15 cellular contexts compared by ENCODE assay signal in genomic region chr9:37333288-37333687, GRCh38.
A peak's percentile ranks its signal among the peaks of the same experiment; 100 is the strongest.
DNase-seq lines count a peak whose midpoint lies in the region; ATAC-seq and TF ChIP-seq lines count a peak whose summit lies in the region.
"Had no signal": no experiment of that assay in that cellular context is flagged by ENCODE, and none has a peak within 500 bp of the region (broad histone marks: within the 10 kb centered on the region; RNA-seq: fewer than 3 reads in every experiment).

No MANE protein-coding gene starts in this region.

- no peak overlapping the region for H3K27ac Mint-ChIP-seq in osteocyte (ENCODE audit: unreplicated experiment)
- H3K27ac Mint-ChIP-seq: activated CD4-positive, alpha-beta T cell treated with anti-CD3 and anti-CD28 coated beads, Interleukin-2, amount 10 ng/mL, durations not matched to agents 7 days and 5 days had no signal

- H3K9me3 Mint-ChIP-seq in osteocyte (ENCODE audit: unreplicated experiment), result no peaks in the 10 kb centered on the region
- H3K9me3 Mint-ChIP-seq: activated CD4-positive, alpha-beta T cell treated with anti-CD3 and anti-CD28 coated beads, Interleukin-2, amount 10 ng/mL, durations not matched to agents 7 days and 5 days had no signal

- H3K36me3 ChIP-seq in GM06990 (ENCODE audit: control insufficient read depth, insufficient read depth, low read length), result no peaks in the 10 kb centered on the region
- H3K36me3 ChIP-seq: ascending aorta, colonic mucosa, gastroesophageal sphincter, MG63, SJSA1 had no signal

- H3K4me3 Mint-ChIP-seq in osteocyte (ENCODE audit: unreplicated experiment), result no peak overlapping the region
- H3K4me3 Mint-ChIP-seq: activated CD4-positive, alpha-beta T cell treated with anti-CD3 and anti-CD28 coated beads, Interleukin-2, amount 10 ng/mL, durations not matched to agents 7 days and 5 days had no signal

- peak; percentile 32 for TF ChIP-seq CTCF in GM06990 (IDR thresholded peaks at IDR 0.05; ENCODE audit: insufficient read depth, low read length, poor library complexity, severe bottlenecking)
- peak; percentile 8 for TF ChIP-seq CTCF in osteocyte (IDR thresholded peaks at IDR 0.05)

- H3K36me3 Mint-ChIP-seq in osteocyte (ENCODE audit: unreplicated experiment), result no peaks in the 10 kb centered on the region

- no peaks in the 10 kb centered on the region for H3K27me3 Mint-ChIP-seq in osteocyte (ENCODE audit: unreplicated experiment)
- H3K27me3 Mint-ChIP-seq: activated CD4-positive, alpha-beta T cell treated with anti-CD3 and anti-CD28 coated beads, Interleukin-2, amount 10 ng/mL, durations not matched to agents 7 days and 5 days had no signal

- no peak overlapping the region for H3K4me3 ChIP-seq in GM06990 (replicated peaks; ENCODE audit: low read depth, low read length)
- H3K4me3 ChIP-seq: ascending aorta, colonic mucosa, gastroesophageal sphincter, MG63, SJSA1 had no signal

- no peaks in the 10 kb centered on the region for H3K27me3 ChIP-seq in GM06990 (replicated peaks; ENCODE audit: control insufficient read depth, insufficient read depth, low read length)
- H3K27me3 ChIP-seq: ascending aorta, colonic mucosa, gastroesophageal sphincter, MG63, SJSA1 had no signal

- H3K4me1 Mint-ChIP-seq in osteocyte (ENCODE audit: unreplicated experiment), result peaks cover under 1% of the 10 kb centered on the region
- H3K4me1 Mint-ChIP-seq: activated CD4-positive, alpha-beta T cell treated with anti-CD3 and anti-CD28 coated beads, Interleukin-2, amount 10 ng/mL, durations not matched to agents 7 days and 5 days had no signal

- no peak for ATAC-seq in GM21367 (IDR thresholded peaks at IDR 0.05; ENCODE audit: unreplicated experiment)
- ATAC-seq in GM21737 (IDR thresholded peaks at IDR 0.05; ENCODE audit: unreplicated experiment), result no peak
- ATAC-seq: gastroesophageal sphincter had no signal

- DNase-seq in GM06990 (ENCODE audit: extremely low read depth, insufficient read length) (no peak), LHCN-M2 (ENCODE audit: low read depth) (peak; percentile 2), amniotic epithelial cell (ENCODE audit: low read depth) (peak; percentile 21), osteocyte (ENCODE audit: extremely low spot score, unreplicated experiment) (no peak), cerebellar nuclear complex (lab: John Stamatoyannopoulos, UW) (no peak)
- DNase-seq: activated CD4-positive, alpha-beta T cell treated with anti-CD3 and anti-CD28 coated beads, Interleukin-2, amount 10 ng/mL, durations not matched to agents 7 days and 5 days; colonic mucosa; MG63; NCI-H187; T1000 had no signal

Comparison
In these comparisons a context has a peak if more than half of its experiments do, and no peak if none do; other contexts are left out.
1. DNase-seq: peak in LHCN-M2 (single experiment) and amniotic epithelial cell (single experiment); none in GM06990 (single experiment), osteocyte (single experiment) and cerebellar nuclear complex (0 of 2).